1 cellular context compared by ENCODE assay signal in genomic region chr6:23111984-23112383, GRCh38.
TF ChIP-seq lines count a peak whose summit lies in the region.

No MANE protein-coding gene starts in this region.

TF ChIP-seq in WTC11, 78 proteins besides CTCF, POLR2A, EP300 and RAD21 (continued from another document):
- TF ChIP-seq ZNF532 (CRISPR knock-in tag; IDR thresholded peaks at IDR 0.05; ENCODE audit: borderline replicate concordance) (no peak), ZNF512 (CRISPR knock-in tag; IDR thresholded peaks at IDR 0.05; ENCODE audit: borderline replicate concordance) (no peak), ZNF219 (CRISPR knock-in tag; IDR thresholded peaks at IDR 0.05; ENCODE audit: borderline replicate concordance) (no peak), FOXP4 (CRISPR knock-in tag; IDR thresholded peaks at IDR 0.05) (no peak), E2F1 (CRISPR knock-in tag; IDR thresholded peaks at IDR 0.05) (no peak), ELF4 (CRISPR knock-in tag; IDR thresholded peaks at IDR 0.05; ENCODE audit: low read depth) (no peak), NR2C2 (CRISPR knock-in tag; IDR thresholded peaks at IDR 0.05) (no peak), PRRX2 (CRISPR knock-in tag; IDR thresholded peaks at IDR 0.05) (no peak)
